8 cellular contexts compared by ENCODE assay signal in the genomic region with DNA sequence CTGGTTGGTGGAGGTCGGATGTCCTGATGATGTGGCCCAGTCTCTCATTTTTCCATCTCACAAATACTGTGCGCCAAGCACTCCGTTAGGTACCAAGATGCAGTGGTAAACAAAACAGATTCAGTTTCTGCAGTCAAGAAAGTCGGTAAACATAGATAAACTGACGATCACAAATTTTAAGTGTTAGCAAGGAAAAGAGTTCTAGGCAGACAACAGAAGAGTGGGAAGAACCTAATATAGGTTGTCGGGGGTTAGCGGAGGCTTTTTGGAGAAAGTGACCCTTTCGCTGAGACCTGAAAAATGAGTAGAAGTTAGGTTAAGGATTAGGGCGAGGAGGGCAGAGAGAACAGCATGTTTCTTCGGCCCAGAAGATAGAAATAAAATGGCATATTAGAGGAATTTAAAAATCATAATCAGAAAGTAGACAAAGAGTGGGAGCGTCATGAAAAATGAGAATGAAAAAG. TPM values are rescaled to one million over a fixed set of nuclear protein-coding genes. Genes with fewer than 3 reads are reported as not detected.
DNase-seq lines count a peak whose midpoint lies in the region; ATAC-seq, FAIRE-seq and TF ChIP-seq lines count a peak whose summit lies in the region.

No MANE protein-coding gene starts in this region.

- peak overlapping the region; percentile 77 for H3K27ac Mint-ChIP-seq in Calu3 (ENCODE audit: unreplicated experiment)

- no peak for ATAC-seq in pancreas
- ATAC-seq in HG03196 (IDR thresholded peaks at IDR 0.05; ENCODE audit: unreplicated experiment), result no peak

- DNase-seq in Calu3 (no peak), epithelial cell of proximal tubule (ENCODE audit: low read depth) (no peak), pancreas (no peak), HUDEP-2 (lab: John Stamatoyannopoulos, UW; ENCODE audit: unreplicated experiment in 76 of 76) (no peak), hepatic stellate cell (ENCODE audit: low spot score) (no peak)
- DNase-seq in activated CD4-positive, CD25-positive, alpha-beta regulatory T cell (lab: John Stamatoyannopoulos, UW), result no peak

- H3K27me3 Mint-ChIP-seq in Calu3 (ENCODE audit: unreplicated experiment), result no peaks in the 10 kb centered on the region

- peak overlapping the region; percentile 88 for H3K4me3 Mint-ChIP-seq in Calu3 (ENCODE audit: low read depth, unreplicated experiment)

- H3K27ac ChIP-seq in pancreas, result peak overlapping the region in 3 of 4 donors; percentile 75 to 78 (median 77)

- H3K27me3 ChIP-seq in pancreas, result no peaks in the 10 kb centered on the region

- H3K4me1 Mint-ChIP-seq in Calu3 (ENCODE audit: low read depth, unreplicated experiment), result peaks cover 23% of the 10 kb centered on the region

- H3K9me3 Mint-ChIP-seq in Calu3 (ENCODE audit: low read depth, unreplicated experiment), result no peaks in the 10 kb centered on the region

- 2 to 3% methylated on average over 11 of the region's 11 CpGs for WGBS in pancreas, 2 donors

- H3K36me3 Mint-ChIP-seq in Calu3 (ENCODE audit: insufficient read depth, unreplicated experiment), result peaks cover 25% of the 10 kb centered on the region

- no peak for FAIRE-seq in pancreas (lab: Jason Lieb, UNC)

- H3K4me1 ChIP-seq in pancreas, result peaks cover 4 to 19% (median 11%) of the 10 kb centered on the region in 3 donors

- TF ChIP-seq CTCF in Calu3 (IDR thresholded peaks at IDR 0.05; ENCODE audit: unreplicated experiment) (no peak), epithelial cell of proximal tubule (conservative IDR thresholded peaks at IDR 0.05; ENCODE audit: low read depth, low read length) (no peak), pancreas (IDR thresholded peaks at IDR 0.05) (no peak)

- intact Hi-C loops in Calu3 (cut with micrococcal nuclease; ENCODE audit: unreplicated experiment) (loop anchor here (10.0 kb wide), 1 partner anchor 196 kb away; no protein-coding TSS in a partner anchor), pancreas (cut with DNase I) (no loop called here)

- H3K36me3 ChIP-seq in pancreas, result no peaks in the 10 kb centered on the region

- peak overlapping the region; percentile 81 for H3K4me3 ChIP-seq in epithelial cell of proximal tubule (ENCODE audit: low read depth, low read length)
- H3K4me3 ChIP-seq in pancreas, result peak overlapping the region; percentile 57 to 86 (median 70)

- BruUV-seq in Calu3 (replicated peaks; lab: Mats Ljungman, UMichigan), result TSS peak; percentile 78

- CTCF ChIA-PET in Calu3 (lab: Charles Lee), result no interaction called here

- no peaks in the 10 kb centered on the region for H3K9me3 ChIP-seq in pancreas

TF ChIP-seq in PFSK-1, 5 proteins besides CTCF, POLR2A, EP300 and RAD21:
- TF ChIP-seq SIN3A (IDR thresholded peaks at IDR 0.05; ENCODE audit: borderline replicate concordance, insufficient read depth, low read length), result peak; percentile 3; the same call in 1 of the 2 replicates
- no peak for TF ChIP-seq TAF1 (IDR thresholded peaks at IDR 0.05; ENCODE audit: borderline replicate concordance, insufficient read depth, low read length)
- TF ChIP-seq POLR2AphosphoS5 (IDR thresholded peaks at IDR 0.05; ENCODE audit: low read depth, low read length), result no peak

RNA-seq across cellular contexts. Expression of a gene that starts 0.5 kb away (rescaled TPM):
- 32.7 and 35.1 TPM in 2 replicates for total RNA-seq in Calu3 (2022)
- 14.5 TPM for polyA plus RNA-seq in PFSK-1 (2012; ENCODE audit: insufficient read length, low read depth)
- 28.4 and 29.7 TPM in 2 replicates for total RNA-seq in epithelial cell of proximal tubule
- 10 to 100 TPM in 2 of 6 donors, 1 to 10 TPM in 4; 5.5 to 11.6 (median 7.6) TPM for total RNA-seq in pancreas
- 10 to 100 TPM in 1 of 2 donors, 1 to 10 TPM in 1; 6.7 to 11.5 TPM for polyA plus RNA-seq in pancreas

RNA-seq across cellular contexts. Expression of a gene that starts 0.7 kb away (rescaled TPM):
- total RNA-seq in Calu3 (2022), result 24.4 and 24.7 TPM in 2 replicates
- polyA plus RNA-seq in PFSK-1 (2012; ENCODE audit: insufficient read length, low read depth), result 18.9 TPM
- total RNA-seq in epithelial cell of proximal tubule, result 15.8 and 27.5 TPM in 2 replicates
- total RNA-seq in pancreas, result 10 to 100 TPM; 14.9 to 21.7 (median 16.4) TPM
- 10 to 100 TPM in 1 of 2 donors, 1 to 10 TPM in 1; 7.5 to 17.3 TPM for polyA plus RNA-seq in pancreas
